9 cellular contexts compared by ENCODE assay signal in the genomic region with DNA sequence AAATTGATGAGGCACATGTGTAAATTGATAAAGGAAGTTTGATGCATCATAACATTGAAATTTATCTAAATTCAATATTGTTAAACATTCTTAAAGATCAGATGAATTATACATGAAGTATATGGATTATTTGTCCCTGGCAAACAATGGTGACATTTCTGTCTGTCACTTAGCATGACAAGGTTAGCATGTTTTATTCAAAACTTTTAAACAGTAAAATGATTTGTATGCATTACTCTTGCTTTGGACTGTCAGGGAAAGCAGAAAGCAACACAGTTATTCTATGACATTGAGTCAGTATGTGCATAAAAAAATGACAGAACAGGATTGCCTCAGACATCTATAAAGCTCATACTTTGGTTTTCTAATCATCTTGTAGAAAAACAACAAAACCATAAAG.
"Had no signal": no experiment of that assay in that cellular context is flagged by ENCODE, and none has a peak within 500 bp of the region (broad histone marks: within the 10 kb centered on the region; RNA-seq: fewer than 3 reads in every experiment).

No MANE protein-coding gene starts in this region.

- H2AFZ ChIP-seq: GM23248, GM23338 had no signal

- ATAC-seq: GM23338, HCT116 had no signal

- H3K4me2 ChIP-seq: GM23338 had no signal

- H3K36me3 ChIP-seq: HAP-1 had no signal

- H3K4me3 ChIP-seq: GM23248, GM23338, HAP-1 had no signal

- H3K9ac ChIP-seq: GM23248 had no signal

- H3K9me3 ChIP-seq: HAP-1 had no signal

- H3K27ac ChIP-seq: GM23248 had no signal

- DNase-seq: GM23248, GOT3, H7, H9, HCEC 1CT, HFFc6 had no signal
